13 cellular contexts compared by ENCODE assay signal in genomic region chr19:21256722-21257121, GRCh38.
DNase-seq lines count a peak whose midpoint lies in the region; ATAC-seq, FAIRE-seq and TF ChIP-seq lines count a peak whose summit lies in the region.
"Had no signal": no experiment of that assay in that cellular context is flagged by ENCODE, and none has a peak within 500 bp of the region (broad histone marks: within the 10 kb centered on the region; RNA-seq: fewer than 3 reads in every experiment).

No MANE protein-coding gene starts in this region.

- WGBS in IMR-90 (ENCODE audit: extremely low coverage in 2 of 2, insufficient read length in 1 of 2), 2 experiments: 60% methylated on average over 1 of the region's 1 CpG; no CpG with 5 or more reads in 1 of the 2 experiments
- WGBS in liver: 57% methylated on average over 1 of the region's 1 CpG

- no peak overlapping the region for H3K23ac ChIP-seq in IMR-90 (ENCODE audit: low read depth, low read length)

- no peak overlapping the region for H3K27ac ChIP-seq in DND-41 (ENCODE audit: low read length)
- H3K27ac ChIP-seq in IMR-90 (ENCODE audit: insufficient read depth, low read length): no peak overlapping the region
- no peak overlapping the region for H3K27ac ChIP-seq in astrocyte (ENCODE audit: low read depth, low read length)
- H3K27ac ChIP-seq in liver (ENCODE audit: low read depth in 1 of 2, low read length in 2 of 2): no peak overlapping the region

- no peaks in the 10 kb centered on the region for H4K20me1 ChIP-seq in DND-41 (ENCODE audit: insufficient read depth, low read length)
- H4K20me1 ChIP-seq in IMR-90 (ENCODE audit: insufficient read depth, low read length): no peaks in the 10 kb centered on the region
- H4K20me1 ChIP-seq in astrocyte (ENCODE audit: insufficient read depth, low read length): no peaks in the 10 kb centered on the region

- H3K18ac ChIP-seq in IMR-90 (ENCODE audit: low read depth, low read length): no peak overlapping the region

- H3K4me1 ChIP-seq in DND-41 (ENCODE audit: insufficient read depth, low read length) (no peaks in the 10 kb centered on the region), IMR-90 (ENCODE audit: control insufficient read depth, insufficient read depth, low read length) (no peaks in the 10 kb centered on the region), astrocyte (ENCODE audit: insufficient read depth, low read length) (no peaks in the 10 kb centered on the region), liver (ENCODE audit: control insufficient read depth in 4 of 4, insufficient read depth in 4 of 4, low read length in 3 of 4) (no peaks in the 10 kb centered on the region)

- no peak overlapping the region for H3K14ac ChIP-seq in IMR-90 (replicated peaks; ENCODE audit: low read depth, low read length)

- in situ Hi-C loops in IMR-90 (cut with MboI; ENCODE audit: low sequenced_read_pairs): no loop called here

- H3K36me3 ChIP-seq in DND-41 (ENCODE audit: insufficient read depth, low read length): no peaks in the 10 kb centered on the region
- H3K36me3 ChIP-seq in IMR-90 (ENCODE audit: control insufficient read depth, insufficient read depth, low read length): no peaks in the 10 kb centered on the region
- H3K36me3 ChIP-seq in astrocyte (ENCODE audit: insufficient read depth, low read length): no peaks in the 10 kb centered on the region
- H3K36me3 ChIP-seq in liver (ENCODE audit: control insufficient read depth in 4 of 4, insufficient read depth in 3 of 4, low read depth in 1 of 4, low read length in 3 of 4): no peaks in the 10 kb centered on the region

- CTCF ChIA-PET in IMR-90 (lab: Yijun Ruan, JAX): no interaction called here

- no peaks in the 10 kb centered on the region for H3K4me1 Mint-ChIP-seq in astrocyte (ENCODE audit: low read depth, unreplicated experiment)
- H3K4me1 Mint-ChIP-seq: activated B cell treated with CpG ODN at 0.5 μM for 24 hours had no signal

- H3K9me1 ChIP-seq in IMR-90 (ENCODE audit: insufficient read depth, low read length): no peaks in the 10 kb centered on the region

- no peak overlapping the region for H4K91ac ChIP-seq in IMR-90 (ENCODE audit: insufficient read depth, low read depth, low read length)

- no peak for FAIRE-seq in astrocyte (lab: Jason Lieb, UNC)

- no peak overlapping the region for H3K4ac ChIP-seq in IMR-90 (ENCODE audit: low read depth, low read length)

- H3K36me3 Mint-ChIP-seq in astrocyte (ENCODE audit: low read depth, unreplicated experiment): no peaks in the 10 kb centered on the region

- H3K9ac ChIP-seq in DND-41 (ENCODE audit: low read depth, low read length) (no peak overlapping the region), IMR-90 (ENCODE audit: low read depth, low read length) (no peak overlapping the region), astrocyte (ENCODE audit: low read length) (no peak overlapping the region), liver (ENCODE audit: low read depth in 1 of 2, low read length in 2 of 2) (no peak overlapping the region)

- DNase-seq in DND-41 (no peak), IMR-90 (peak; percentile 4), astrocyte (ENCODE audit: low read depth) (peak; percentile 6), GM10266 (ENCODE audit: extremely low spot score) (no peak), T-helper 2 cell (no peak)
- DNase-seq in activated CD4-positive, CD25-positive, alpha-beta regulatory T cell (lab: John Stamatoyannopoulos, UW): no peak
- DNase-seq: activated B cell treated with CpG ODN at 0.5 μM for 24 hours; anterior cingulate cortex; NCI-H2029; retina; stimulated activated naive CD8-positive, alpha-beta T cell treated with anti-CD3 and anti-CD28 coated beads, Interleukin-15, Interleukin-2, amounts not matched to agents 100 U/mL and 50 U/mL, for 24 hours had no signal

- H3K27me3 ChIP-seq in DND-41 (ENCODE audit: insufficient read depth, low read length, poor library complexity): no peaks in the 10 kb centered on the region
- H3K27me3 ChIP-seq in IMR-90 (ENCODE audit: control insufficient read depth, insufficient read depth, low read length): no peaks in the 10 kb centered on the region
- no peaks in the 10 kb centered on the region for H3K27me3 ChIP-seq in astrocyte (ENCODE audit: insufficient read depth, low read length)
- H3K27me3 ChIP-seq in liver (ENCODE audit: control insufficient read depth in 4 of 4, insufficient read depth in 4 of 4, low read length in 3 of 4): no peaks in the 10 kb centered on the region

- no peak overlapping the region for H4K5ac ChIP-seq in IMR-90 (ENCODE audit: low read depth, low read length)

- H4K8ac ChIP-seq in IMR-90 (ENCODE audit: low read depth in 2 of 2, low read length in 2 of 2): no peak overlapping the region

- H2BK20ac ChIP-seq in IMR-90 (ENCODE audit: low read depth, low read length): no peak overlapping the region

- no peaks in the 10 kb centered on the region for H3K27me3 Mint-ChIP-seq in astrocyte (ENCODE audit: low read depth, unreplicated experiment)
- H3K27me3 Mint-ChIP-seq: activated B cell treated with CpG ODN at 0.5 μM for 24 hours had no signal

- H3K4me3 Mint-ChIP-seq in astrocyte (ENCODE audit: unreplicated experiment): no peak overlapping the region
- H3K4me3 Mint-ChIP-seq: activated B cell treated with CpG ODN at 0.5 μM for 24 hours had no signal

- ATAC-seq in DND-41 (ENCODE audit: insufficient read depth, low read depth) (no peak), IMR-90 (ENCODE audit: low read depth) (no peak), GM21423 (IDR thresholded peaks at IDR 0.05; ENCODE audit: unreplicated experiment) (no peak)
- ATAC-seq: stimulated activated naive CD8-positive, alpha-beta T cell treated with anti-CD3 and anti-CD28 coated beads, Interleukin-15, Interleukin-2, amounts not matched to agents 100 U/mL and 50 U/mL, for 24 hours had no signal

- H2BK120ac ChIP-seq in IMR-90 (ENCODE audit: low read depth, low read length): no peak overlapping the region

- TF ChIP-seq RAD21 in IMR-90 (IDR thresholded peaks at IDR 0.05; ENCODE audit: low read length) (peak; percentile 14; the same call in 1 of the 2 replicates), liver (IDR thresholded peaks at IDR 0.05) (peak in 1 of 2 donors; percentile 30)

- no peak overlapping the region for H2BK15ac ChIP-seq in IMR-90 (ENCODE audit: low read depth, low read length)

- no peaks in the 10 kb centered on the region for H3K79me2 ChIP-seq in DND-41 (ENCODE audit: insufficient read depth, low read length)
- no peaks in the 10 kb centered on the region for H3K79me2 ChIP-seq in astrocyte (ENCODE audit: insufficient read depth, low read length)

- TF ChIP-seq CTCF in DND-41 (IDR thresholded peaks at IDR 0.05; ENCODE audit: borderline replicate concordance, extremely low read depth, low read length, poor library complexity, severe bottlenecking): peak; percentile 39
- TF ChIP-seq CTCF in IMR-90 (conservative IDR thresholded peaks at IDR 0.05; ENCODE audit: low read depth, low read length): peak; percentile 39
- TF ChIP-seq CTCF in astrocyte (IDR thresholded peaks at IDR 0.05; ENCODE audit: insufficient read depth, low read depth, low read length): no peak
- TF ChIP-seq CTCF in liver (IDR thresholded peaks at IDR 0.05; ENCODE audit: low read depth, low read length, missing input control): peak; percentile 8
- no peak for TF ChIP-seq CTCF in GM10266 (IDR thresholded peaks at IDR 0.05; ENCODE audit: control insufficient read depth, insufficient read depth, low read depth, missing control alignments)

- POLR2A ChIA-PET in IMR-90 (lab: Charles Lee; ENCODE audit: unreplicated experiment): no interaction called here

- no TSS peak for BruUV-seq in IMR-90 (replicated peaks; lab: Mats Ljungman, UMichigan)

- intact Hi-C loops in IMR-90 (cut with micrococcal nuclease): no loop called here

- no peaks in the 10 kb centered on the region for H3K79me1 ChIP-seq in IMR-90 (ENCODE audit: low read depth in 1 of 2, low read length in 2 of 2)

- H3K56ac ChIP-seq in IMR-90 (ENCODE audit: extremely low read depth, insufficient read depth, low read length): no peak overlapping the region

- no peak overlapping the region for H2AFZ ChIP-seq in DND-41 (ENCODE audit: low read depth, low read length)
- no peak overlapping the region for H2AFZ ChIP-seq in IMR-90 (replicated peaks; ENCODE audit: low read length, poor library complexity)
- no peak overlapping the region for H2AFZ ChIP-seq in astrocyte (ENCODE audit: low read depth, low read length)

- H2AK9ac ChIP-seq in IMR-90 (replicated peaks; ENCODE audit: low read depth, low read length, poor library complexity): no peak overlapping the region

- H3K27ac Mint-ChIP-seq in astrocyte (ENCODE audit: unreplicated experiment): no peak overlapping the region
- H3K27ac Mint-ChIP-seq: activated B cell treated with CpG ODN at 0.5 μM for 24 hours had no signal

- H3K9me3 ChIP-seq in DND-41 (ENCODE audit: insufficient read depth, low read length, severe bottlenecking) (peaks cover 22% of the 10 kb centered on the region), IMR-90 (ENCODE audit: control insufficient read depth, insufficient read depth, low read length) (peaks cover 30% of the 10 kb centered on the region), astrocyte (ENCODE audit: insufficient read depth, low read depth, low read length) (peaks cover 4% of the 10 kb centered on the region), liver (ENCODE audit: control insufficient read depth in 4 of 4, low read length in 3 of 4) (peaks cover 0 to 6% (median 6%) of the 10 kb centered on the region in 4 donors)

- no peak for TF ChIP-seq POLR2A in IMR-90 (IDR thresholded peaks at IDR 0.05; ENCODE audit: low read depth, low read length)

- no peak overlapping the region for H2BK5ac ChIP-seq in IMR-90 (ENCODE audit: low read depth, low read length, poor library complexity, severe bottlenecking)

- H2AK5ac ChIP-seq in IMR-90 (ENCODE audit: low read depth, low read length): no peak overlapping the region

- dilution Hi-C loops in IMR-90 (cut with HindIII; ENCODE audit: low sequenced_read_pairs, unreplicated experiment): no loop called here

- peaks cover 32% of the 10 kb centered on the region for H3K9me3 Mint-ChIP-seq in astrocyte (ENCODE audit: unreplicated experiment)

- H3K4me2 ChIP-seq in DND-41 (ENCODE audit: insufficient read depth, low read length) (no peak overlapping the region), IMR-90 (ENCODE audit: low read depth, low read length) (no peak overlapping the region), astrocyte (ENCODE audit: low read length) (no peak overlapping the region)

- H3K4me3 ChIP-seq in DND-41 (ENCODE audit: low read depth in 1 of 2, low read length in 2 of 2): no peak overlapping the region
- no peak overlapping the region for H3K4me3 ChIP-seq in IMR-90 (ENCODE audit: insufficient read depth, low read depth, low read length)
- no peak overlapping the region for H3K4me3 ChIP-seq in astrocyte (ENCODE audit: insufficient read depth, low read depth, low read length)
- H3K4me3 ChIP-seq in liver (ENCODE audit: low read depth in 1 of 3, low read length in 3 of 3): no peak overlapping the region

TF ChIP-seq in IMR-90, 13 proteins besides CTCF, POLR2A, EP300 and RAD21 (continues in another document):
- no peak for TF ChIP-seq SMC3 (IDR thresholded peaks at IDR 0.05; ENCODE audit: low read depth, low read length)

TF ChIP-seq in liver, 16 proteins besides CTCF, POLR2A, EP300 and RAD21 (continues in another document):
- TF ChIP-seq JUND (IDR thresholded peaks at IDR 0.05) (no peak), SP1 (IDR thresholded peaks at IDR 0.05) (no peak), MAX (IDR thresholded peaks at IDR 0.05) (no peak)

Comparison
In these comparisons a context has a peak if more than half of its experiments do, and no peak if none do; other contexts are left out.
1. DNase-seq: peak in IMR-90 (single experiment) and astrocyte (single experiment); none in DND-41 (single experiment), GM10266 (single experiment), T-helper 2 cell (0 of 5) and activated CD4-positive, CD25-positive, alpha-beta regulatory T cell (0 of 4).
2. CTCF ChIP-seq: peak in DND-41 (single experiment), IMR-90 (single experiment) and liver (single experiment); none in astrocyte (single experiment) and GM10266 (single experiment).